ENCODE assay signal across 1 cellular context in the genomic region with DNA sequence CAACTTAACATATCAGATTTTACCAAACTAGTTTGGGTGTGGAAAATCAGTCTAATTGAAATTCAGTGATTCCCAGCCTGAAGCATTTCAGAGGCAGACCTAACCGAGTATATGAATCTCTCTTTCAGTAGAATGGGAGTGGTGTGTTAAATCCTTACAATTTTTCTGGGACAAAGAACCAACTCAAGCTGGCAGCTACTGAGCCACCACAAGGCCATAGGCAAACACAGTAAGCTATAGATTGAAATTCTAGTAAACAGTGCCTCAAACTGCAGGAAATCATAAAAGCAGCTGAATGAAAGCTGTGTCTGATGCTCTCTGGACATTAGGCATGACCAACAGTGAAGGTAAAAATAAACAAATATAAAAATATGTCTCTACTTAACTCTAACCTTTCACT.
TF ChIP-seq lines count a peak whose summit lies in the region.

No MANE protein-coding gene starts in this region.

TF ChIP-seq in IMR-90, 13 proteins besides CTCF, POLR2A, EP300 and RAD21 (continued from another document):
- TF ChIP-seq, protein P1, sequence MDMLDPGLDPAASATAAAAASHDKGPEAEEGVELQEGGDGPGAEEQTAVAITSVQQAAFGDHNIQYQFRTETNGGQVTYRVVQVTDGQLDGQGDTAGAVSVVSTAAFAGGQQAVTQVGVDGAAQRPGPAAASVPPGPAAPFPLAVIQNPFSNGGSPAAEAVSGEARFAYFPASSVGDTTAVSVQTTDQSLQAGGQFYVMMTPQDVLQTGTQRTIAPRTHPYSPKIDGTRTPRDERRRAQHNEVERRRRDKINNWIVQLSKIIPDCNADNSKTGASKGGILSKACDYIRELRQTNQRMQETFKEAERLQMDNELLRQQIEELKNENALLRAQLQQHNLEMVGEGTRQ (IDR thresholded peaks at IDR 0.05; ENCODE audit: low read depth, low read length), result no peak
- no peak for TF ChIP-seq RCOR1 (IDR thresholded peaks at IDR 0.05; ENCODE audit: insufficient replicate concordance, low read length)
- TF ChIP-seq, protein P2, sequence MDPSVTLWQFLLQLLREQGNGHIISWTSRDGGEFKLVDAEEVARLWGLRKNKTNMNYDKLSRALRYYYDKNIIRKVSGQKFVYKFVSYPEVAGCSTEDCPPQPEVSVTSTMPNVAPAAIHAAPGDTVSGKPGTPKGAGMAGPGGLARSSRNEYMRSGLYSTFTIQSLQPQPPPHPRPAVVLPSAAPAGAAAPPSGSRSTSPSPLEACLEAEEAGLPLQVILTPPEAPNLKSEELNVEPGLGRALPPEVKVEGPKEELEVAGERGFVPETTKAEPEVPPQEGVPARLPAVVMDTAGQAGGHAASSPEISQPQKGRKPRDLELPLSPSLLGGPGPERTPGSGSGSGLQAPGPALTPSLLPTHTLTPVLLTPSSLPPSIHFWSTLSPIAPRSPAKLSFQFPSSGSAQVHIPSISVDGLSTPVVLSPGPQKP (IDR thresholded peaks at IDR 0.05; ENCODE audit: borderline replicate concordance, low read depth, low read length), result no peak
- no peak for TF ChIP-seq FOS (IDR thresholded peaks at IDR 0.05; ENCODE audit: low read depth, low read length)
- no peak for TF ChIP-seq CEBPB (IDR thresholded peaks at IDR 0.05; ENCODE audit: low read depth, low read length)
- TF ChIP-seq MAFK (IDR thresholded peaks at IDR 0.05; ENCODE audit: low read depth, low read length), result no peak
- TF ChIP-seq NFE2L2 (IDR thresholded peaks at IDR 0.05; ENCODE audit: low read depth, low read length), result no peak
- no peak for TF ChIP-seq SMC3 (IDR thresholded peaks at IDR 0.05; ENCODE audit: low read depth, low read length)
- TF ChIP-seq BHLHE40 (IDR thresholded peaks at IDR 0.05; ENCODE audit: low read depth, low read length), result no peak
- TF ChIP-seq RFX5 (IDR thresholded peaks at IDR 0.05; ENCODE audit: low read depth, low read length), result no peak
- TF ChIP-seq MXI1 (IDR thresholded peaks at IDR 0.05; ENCODE audit: borderline replicate concordance, low read depth, low read length), result no peak
